ENCODE assay signal across 14 cellular contexts in the genomic region with DNA sequence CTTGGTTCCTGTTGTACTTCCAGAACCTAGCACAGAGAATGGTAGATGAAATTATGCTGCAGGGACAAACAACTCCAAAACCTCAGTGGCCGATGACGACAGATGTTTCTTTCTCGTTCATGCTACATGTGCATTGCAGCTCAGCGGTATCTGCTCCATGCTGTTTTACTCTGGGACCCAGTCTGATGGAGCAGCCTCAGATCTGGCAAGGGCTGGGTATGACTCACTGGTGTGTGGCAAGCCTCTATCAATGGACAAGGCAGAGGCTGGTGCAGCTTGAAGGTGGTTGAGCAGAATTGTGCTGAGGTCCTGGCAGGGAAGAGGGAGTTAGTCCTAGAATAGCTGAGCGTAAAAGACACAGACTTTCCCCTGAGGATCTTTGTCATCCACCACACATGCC. TPM values are rescaled to one million over a fixed set of nuclear protein-coding genes. Genes with fewer than 3 reads are reported as not detected.
DNase-seq lines count a peak whose midpoint lies in the region; ATAC-seq and TF ChIP-seq lines count a peak whose summit lies in the region.
"Had no signal": no experiment of that assay in that cellular context is flagged by ENCODE, and none has a peak within 500 bp of the region (broad histone marks: within the 10 kb centered on the region; RNA-seq: fewer than 3 reads in every experiment).

No MANE protein-coding gene starts in this region.

- no peaks in the 10 kb centered on the region for H3K36me3 ChIP-seq in RWPE2 (ENCODE audit: low read depth)
- H3K36me3 ChIP-seq in spleen, result no peaks in the 10 kb centered on the region
- H3K36me3 ChIP-seq: uterus had no signal

- peaks cover 12% of the 10 kb centered on the region for H3K4me1 ChIP-seq in RWPE2 (ENCODE audit: insufficient read depth, poor library complexity, severe bottlenecking)
- H3K4me1 ChIP-seq in spleen, result peaks cover 0 to 12% (median 8%) of the 10 kb centered on the region in 6 donors
- H3K4me1 ChIP-seq: uterus had no signal

- H3K27me3 ChIP-seq in RWPE2 (ENCODE audit: insufficient read depth, poor library complexity, severe bottlenecking), result no peaks in the 10 kb centered on the region
- no peaks in the 10 kb centered on the region for H3K27me3 ChIP-seq in spleen (replicated peaks in 1 of 7)
- H3K27me3 ChIP-seq: uterus had no signal

- WGBS in spleen, 5 donors, result 93 to 96% (median 93%) methylated on average over 5 of the region's 5 CpGs

- no peak overlapping the region for H3K27ac ChIP-seq in RWPE2 (ENCODE audit: poor library complexity, severe bottlenecking)
- H3K27ac ChIP-seq in spleen, result no peak overlapping the region
- H3K27ac ChIP-seq: uterus had no signal

- TF ChIP-seq CTCF in RWPE2 (IDR thresholded peaks at IDR 0.05; ENCODE audit: poor library complexity, severe bottlenecking) (no peak), fibroblast of mammary gland (conservative IDR thresholded peaks at IDR 0.05; ENCODE audit: control insufficient read depth, insufficient read depth, low read depth, low read length) (no peak), spleen (IDR thresholded peaks at IDR 0.05 in 8 of 11, conservative IDR thresholded peaks at IDR 0.05 in 3 of 11) (no peak)

- no peak overlapping the region for H3K4me3 ChIP-seq in RWPE2 (ENCODE audit: severe bottlenecking)
- H3K4me3 ChIP-seq in fibroblast of mammary gland (ENCODE audit: control insufficient read depth, low read depth, low read length), result no peak overlapping the region
- H3K4me3 ChIP-seq in spleen, result no peak overlapping the region
- H3K4me3 ChIP-seq: uterus had no signal

- H3K9me3 ChIP-seq in RWPE2 (ENCODE audit: severe bottlenecking) (no peaks in the 10 kb centered on the region), spleen (no peaks in the 10 kb centered on the region)
- H3K9me3 ChIP-seq: uterus had no signal

- intact Hi-C loops in spleen (cut with DNase I; ENCODE audit: low total_unique reads), result no loop called here

- ATAC-seq in RWPE2 (ENCODE audit: low read depth) (peak; percentile 84), GM19351 (IDR thresholded peaks at IDR 0.05; ENCODE audit: unreplicated experiment) (no peak)
- ATAC-seq: activated T-cell treated with anti-CD3 and anti-CD28 coated beads, Interleukin-2, amount 50 U/mL, for 4 hours had no signal

- TF ChIP-seq POLR2A in spleen (IDR thresholded peaks at IDR 0.05), result no peak

- peak; percentile 28 for DNase-seq in activated effector memory CD4-positive, alpha-beta T cell treated with anti-CD3 and anti-CD28 coated beads, Interleukin-2, amount 50 U/mL, for 16 hours
- DNase-seq in activated effector memory CD4-positive, alpha-beta T cell treated with Interleukin-2 at 50 U/mL for 16 hours, result no peak
- DNase-seq in RWPE2 (ENCODE audit: low spot score) (peak; percentile 86), fibroblast of mammary gland (ENCODE audit: low read depth) (peak; percentile 61), spleen (peak; percentile 13), CD1c-positive myeloid dendritic cell (ENCODE audit: extremely low spot score) (no peak)
- no peak for DNase-seq in activated CD4-positive, alpha-beta T cell treated with anti-CD3 and anti-CD28 coated beads for 1 hour
- DNase-seq: activated T-cell treated with anti-CD3 and anti-CD28 coated beads, Interleukin-2, amount 50 U/mL, for 4 hours; cerebellar nuclear complex; GDM1; H7; NCI-H1105 treated with DMSO at 0.1 percent for 48 hours; uterus had no signal

RNA-seq across cellular contexts. Expression of gene BLCAP, which starts 10.3 kb away (rescaled TPM):
- 10 to 100 TPM; 62.5 to 94.7 (median 69.5) TPM for total RNA-seq in spleen
- 10 to 100 TPM; 56.8 to 70.9 (median 59.0) TPM for polyA plus RNA-seq in spleen

RNA-seq across cellular contexts. Expression of gene NNAT, which starts 17.0 kb away (rescaled TPM):
- under 1 TPM in 2 of 7 donors, not detected in 5; 0.20 to 0.29 TPM for total RNA-seq in spleen
- under 1 TPM; 0.24 to 0.35 (median 0.29) TPM for polyA plus RNA-seq in spleen

Comparison
In these comparisons a context has a peak if more than half of its experiments do, and no peak if none do; other contexts are left out.
1. DNase-seq: peak in activated effector memory CD4-positive, alpha-beta T cell treated with anti-CD3 and anti-CD28 coated beads, Interleukin-2, amount 50 U/mL, for 16 hours (single experiment), RWPE2 (single experiment), fibroblast of mammary gland (single experiment) and spleen (single experiment); none in activated effector memory CD4-positive, alpha-beta T cell treated with Interleukin-2 at 50 U/mL for 16 hours (single experiment), activated CD4-positive, alpha-beta T cell treated with anti-CD3 and anti-CD28 coated beads for 1 hour (single experiment) and CD1c-positive myeloid dendritic cell (single experiment).